In genomic region chr4:8050180-8050554, GRCh38 we compare ENCODE assay signal across 18 cellular contexts.
DNase-seq lines count a peak whose midpoint lies in the region; ATAC-seq and TF ChIP-seq lines count a peak whose summit lies in the region.
"Had no signal": no experiment of that assay in that cellular context is flagged by ENCODE, and none has a peak within 500 bp of the region (broad histone marks: within the 10 kb centered on the region; RNA-seq: fewer than 3 reads in every experiment).

No MANE protein-coding gene starts in this region.

- H3K9ac ChIP-seq in HUES64 (ENCODE audit: low read depth, low read length) = peak overlapping the region; percentile 26; the same call in 1 of the 2 replicates
- no peak overlapping the region for H3K9ac ChIP-seq in endodermal cell (ENCODE audit: extremely low read depth, low read length, poor library complexity, severe bottlenecking)
- no peak overlapping the region for H3K9ac ChIP-seq in parathyroid adenoma

- H3K27me3 ChIP-seq in BE2C (no peaks in the 10 kb centered on the region), HUES64 (ENCODE audit: insufficient read depth, low read length) (no peaks in the 10 kb centered on the region), endodermal cell (ENCODE audit: control insufficient read depth, insufficient read depth, low read length, poor library complexity, severe bottlenecking) (no peaks in the 10 kb centered on the region), parathyroid adenoma (ENCODE audit: control insufficient read depth, insufficient read depth, low read length) (no peaks in the 10 kb centered on the region)

- TF ChIP-seq CTCF in BE2C (IDR thresholded peaks at IDR 0.05; ENCODE audit: low read depth, low read length) = no peak
- TF ChIP-seq CTCF in endodermal cell (conservative IDR thresholded peaks at IDR 0.05) = no peak
- no peak for TF ChIP-seq CTCF in parathyroid adenoma (IDR thresholded peaks at IDR 0.05)
- TF ChIP-seq CTCF in lower leg skin (IDR thresholded peaks at IDR 0.05) = no peak

- no peaks in the 10 kb centered on the region for H3K36me3 Mint-ChIP-seq in endodermal cell (ENCODE audit: low read depth)

- H3K9me3 Mint-ChIP-seq in endodermal cell = peaks cover 17% of the 10 kb centered on the region

- no peak for ATAC-seq in GM21619 (IDR thresholded peaks at IDR 0.05; ENCODE audit: unreplicated experiment)
- ATAC-seq: stimulated activated naive B cell treated with anti-CD40 and anti-IgM and Interleukin-4, amounts not matched to agents 10 μg/mL and 1 μg/mL and 100 μg/mL, for 72 hours had no signal

- WGBS in HUES64 = 56% methylated on average over 4 of the region's 4 CpGs
- WGBS in endodermal cell (ENCODE audit: insufficient coverage in 1 of 2, insufficient read length in 1 of 2), 2 experiments = 68 to 71% methylated on average over 4 of the region's 4 CpGs
- 62 to 91% methylated on average over 3 to 4 of the region's 4 CpGs for WGBS in lower leg skin, 2 donors

- H3K4me1 Mint-ChIP-seq in endodermal cell = peaks cover 19% of the 10 kb centered on the region
- H3K4me1 Mint-ChIP-seq: activated CD4-positive, alpha-beta memory T cell treated with anti-CD3 and anti-CD28 coated beads, Interleukin-2, amount 10 ng/mL, durations not matched to agents 7 days and 5 days; IgD-negative memory B cell had no signal

- H3K36me3 ChIP-seq in BE2C (no peaks in the 10 kb centered on the region), HUES64 (ENCODE audit: insufficient read depth, low read length) (no peaks in the 10 kb centered on the region), endodermal cell (ENCODE audit: control insufficient read depth, insufficient read depth, low read length) (no peaks in the 10 kb centered on the region), parathyroid adenoma (ENCODE audit: control insufficient read depth, insufficient read depth, low read length) (no peaks in the 10 kb centered on the region)

- no peak overlapping the region for H3K4me3 Mint-ChIP-seq in endodermal cell
- H3K4me3 Mint-ChIP-seq: activated CD4-positive, alpha-beta memory T cell treated with anti-CD3 and anti-CD28 coated beads, Interleukin-2, amount 10 ng/mL, durations not matched to agents 7 days and 5 days; IgD-negative memory B cell; stimulated activated naive B cell treated with anti-CD40 and anti-IgM and Interleukin-4, amounts not matched to agents 10 μg/mL and 1 μg/mL and 100 μg/mL, for 72 hours had no signal

- intact Hi-C loops in lower leg skin (cut with DNase I; ENCODE audit: low total_unique reads) = no loop called here

- H3K4me2 ChIP-seq in parathyroid adenoma (ENCODE audit: low read length) = peak overlapping the region; percentile 62

- peak overlapping the region; percentile 91 for H3K27ac Mint-ChIP-seq in endodermal cell
- H3K27ac Mint-ChIP-seq: activated CD4-positive, alpha-beta memory T cell treated with anti-CD3 and anti-CD28 coated beads, Interleukin-2, amount 10 ng/mL, durations not matched to agents 7 days and 5 days; IgD-negative memory B cell; stimulated activated naive B cell treated with anti-CD40 and anti-IgM and Interleukin-4, amounts not matched to agents 10 μg/mL and 1 μg/mL and 100 μg/mL, for 72 hours had no signal

- DNase-seq in BE2C (no peak), endodermal cell (no peak), lower leg skin (ENCODE audit: low spot score in 2 of 2) (no peak), NCI-H2029 (lab: John Stamatoyannopoulos, UW) (no peak), HuH-7.5 (ENCODE audit: low spot score) (no peak)
- DNase-seq: activated CD4-positive, alpha-beta memory T cell treated with anti-CD3 and anti-CD28 coated beads, Interleukin-2, amount 10 ng/mL, durations not matched to agents 7 days and 5 days; Calu3; DND-41; effector memory CD4-positive, alpha-beta T cell; stimulated activated CD4-positive, alpha-beta T cell treated with anti-CD3 and anti-CD28 coated beads, Interleukin-4, amount 100 ng/mL, for 1 hour; stimulated activated naive B cell treated with anti-CD40 and anti-IgM and Interleukin-4, amounts not matched to agents 10 μg/mL and 1 μg/mL and 100 μg/mL, for 72 hours; T-helper 9 cell had no signal

- H3K4me1 ChIP-seq in BE2C (peaks cover 13% of the 10 kb centered on the region), HUES64 (ENCODE audit: insufficient read depth, low read length) (peaks cover 36% of the 10 kb centered on the region), endodermal cell (ENCODE audit: control insufficient read depth, insufficient read depth, low read length) (no peaks in the 10 kb centered on the region), parathyroid adenoma (peaks cover 8% of the 10 kb centered on the region)

- H3K9me3 ChIP-seq in BE2C = no peaks in the 10 kb centered on the region
- 0 out of 2 replicates have a peak, but pooled peaks cover 7% of the 10 kb centered on the region for H3K9me3 ChIP-seq in HUES64 (ENCODE audit: insufficient read depth, low read depth, low read length)
- peaks cover 8% of the 10 kb centered on the region for H3K9me3 ChIP-seq in endodermal cell (ENCODE audit: control insufficient read depth, low read length)
- H3K9me3 ChIP-seq in parathyroid adenoma (ENCODE audit: control insufficient read depth, low read length) = no peaks in the 10 kb centered on the region

- H2AFZ ChIP-seq in parathyroid adenoma = peak overlapping the region; percentile 87

- H3K27ac ChIP-seq in HUES64 (ENCODE audit: low read depth, low read length) = peak overlapping the region; percentile 91
- H3K27ac ChIP-seq in endodermal cell (ENCODE audit: low read depth, low read length) = peak overlapping the region; percentile 13
- H3K27ac ChIP-seq in parathyroid adenoma = peak overlapping the region; percentile 47
- H3K27ac ChIP-seq: C4-2B had no signal

- H3K79me2 ChIP-seq in parathyroid adenoma = no peaks in the 10 kb centered on the region

- no peak for TF ChIP-seq POLR2A in lower leg skin (IDR thresholded peaks at IDR 0.05)

- H3K4me3 ChIP-seq in BE2C (ENCODE audit: low read depth, low read length) (0 out of 2 replicates have a peak overlapping the region, but pooled peaks have one; percentile 41), HUES64 (ENCODE audit: low read length) (no peak overlapping the region; the same call in 1 of the 2 replicates), endodermal cell (ENCODE audit: low read length) (no peak overlapping the region), parathyroid adenoma (ENCODE audit: low read depth, low read length) (no peak overlapping the region), lower leg skin (ENCODE audit: low read depth, poor library complexity, severe bottlenecking) (no peak overlapping the region)
- H3K4me3 ChIP-seq: lung had no signal

- H3K27me3 Mint-ChIP-seq in endodermal cell (ENCODE audit: insufficient read depth) = no peaks in the 10 kb centered on the region

Comparison
In these comparisons a context has a peak if more than half of its experiments do, and no peak if none do; other contexts are left out.
1. H3K27ac ChIP-seq: peak in every context shown above with its lines; median percentile 91 in HUES64; 47 in parathyroid adenoma; 13 in endodermal cell.